9 cellular contexts compared by ENCODE assay signal in the genomic region with DNA sequence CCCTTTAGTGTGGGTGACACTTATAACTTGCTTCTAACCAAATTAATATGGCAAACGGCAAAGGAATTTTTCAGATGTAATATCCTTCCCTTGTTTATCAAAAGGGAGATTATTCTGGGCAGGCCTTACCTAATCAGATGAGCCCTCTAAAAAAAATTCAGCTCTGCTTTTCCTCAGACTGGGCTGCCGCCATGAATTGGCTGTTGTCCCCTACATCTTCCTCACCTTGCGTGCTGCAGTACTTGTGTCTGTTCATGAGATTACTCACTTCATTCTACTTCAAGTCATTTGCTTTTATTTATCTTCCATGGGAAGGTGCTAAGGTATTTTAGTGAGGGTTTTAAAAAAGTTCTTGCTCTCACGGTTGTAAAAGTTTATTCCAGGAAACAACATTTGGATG.
"Had no signal": no experiment of that assay in that cellular context is flagged by ENCODE, and none has a peak within 500 bp of the region (broad histone marks: within the 10 kb centered on the region; RNA-seq: fewer than 3 reads in every experiment).

No MANE protein-coding gene starts in this region.

- H3K9me3 Mint-ChIP-seq: HFFc6 had no signal

- H3K4me3 ChIP-seq: GM23248, HAP-1 had no signal

- H3K9ac ChIP-seq: GM23248 had no signal

- H2AFZ ChIP-seq: GM23248 had no signal

- FAIRE-seq: HepG2 had no signal

- H3K4me3 Mint-ChIP-seq: HFFc6, IgD-negative memory B cell had no signal

- H3K27me3 Mint-ChIP-seq: IgD-negative memory B cell had no signal

- H3K27ac ChIP-seq: GM23248, HL-60 had no signal

- DNase-seq: GM23248, H7, HFFc6, KG1 had no signal

- ATAC-seq: HCT116, HepG2 had no signal

- H3K36me3 ChIP-seq: HAP-1 had no signal

- H3K4me1 ChIP-seq: HAP-1 had no signal

- H3K9me3 ChIP-seq: HAP-1 had no signal

- H3K4me1 Mint-ChIP-seq: IgD-negative memory B cell had no signal

- H3K27ac Mint-ChIP-seq: HFFc6, IgD-negative memory B cell had no signal

- H3K36me3 Mint-ChIP-seq: IgD-negative memory B cell had no signal
